Comparison of ENCODE assay signal across 20 cellular contexts in the genomic region with DNA sequence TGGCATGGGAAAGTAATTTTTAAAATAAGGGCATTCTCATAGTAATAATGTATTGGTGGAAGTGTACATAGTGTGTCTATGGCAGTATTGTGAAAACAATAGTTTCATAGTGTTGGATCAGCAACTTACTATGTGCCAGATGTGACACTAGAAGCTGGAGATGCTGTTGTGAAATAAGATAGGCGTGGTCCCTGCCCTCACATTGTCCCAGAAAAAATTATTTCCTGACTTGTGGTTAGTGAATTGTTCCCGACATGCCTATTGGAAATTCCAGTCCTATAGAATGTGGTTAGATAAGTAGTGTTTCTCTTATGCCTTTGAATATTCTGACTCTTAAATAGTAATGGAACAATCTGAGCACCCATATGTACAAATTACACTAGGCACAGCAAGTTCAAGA. TPM values are rescaled to one million over a fixed set of nuclear protein-coding genes. Genes with fewer than 3 reads are reported as not detected.
DNase-seq lines count a peak whose midpoint lies in the region; ATAC-seq and FAIRE-seq lines count a peak whose summit lies in the region.
"Had no signal": no experiment of that assay in that cellular context is flagged by ENCODE, and none has a peak within 500 bp of the region (broad histone marks: within the 10 kb centered on the region; RNA-seq: fewer than 3 reads in every experiment).

No MANE protein-coding gene starts in this region.

- H3K4me3 Mint-ChIP-seq in activated T-cell treated with anti-CD3 and anti-CD28 coated beads, Interleukin-2, amount 50 U/mL, for 24 hours, result no peak overlapping the region
- H3K4me3 Mint-ChIP-seq: dendritic cell treated with granulocyte-macrophage colony-stimulating factor and Interleukin-4, amounts not matched to agents 40 ng/mL and 50 ng/mL, for 4 days; nephron; stimulated activated effector memory CD8-positive, alpha-beta T cell treated with anti-CD3 and anti-CD28 coated beads, Interleukin-12 subunit alpha, Interleukin-12 subunit beta, amount 100 ng/mL, for 72 hours had no signal

- H3K27me3 Mint-ChIP-seq in activated T-cell treated with anti-CD3 and anti-CD28 coated beads, Interleukin-2, amount 50 U/mL, for 24 hours, result peaks cover 13% of the 10 kb centered on the region

- ATAC-seq in esophagus mucosa, result peak; percentile 90
- ATAC-seq in activated CD4-positive, CD25-positive, alpha-beta regulatory T cell treated with anti-CD3 and anti-CD28 coated beads, Interleukin-2, amount 50 U/mL, for 24 hours, result no peak
- ATAC-seq: stimulated activated effector memory CD8-positive, alpha-beta T cell treated with anti-CD3 and anti-CD28 coated beads, Interleukin-12 subunit alpha, Interleukin-12 subunit beta, amount 100 ng/mL, for 72 hours had no signal

- no peaks in the 10 kb centered on the region for H3K4me1 Mint-ChIP-seq in activated T-cell treated with anti-CD3 and anti-CD28 coated beads, Interleukin-2, amount 50 U/mL, for 24 hours (ENCODE audit: low read depth)
- H3K4me1 Mint-ChIP-seq: nephron; stimulated activated effector memory CD8-positive, alpha-beta T cell treated with anti-CD3 and anti-CD28 coated beads, Interleukin-12 subunit alpha, Interleukin-12 subunit beta, amount 100 ng/mL, for 72 hours had no signal

- no peak for FAIRE-seq in RCC 7860 (lab: Jason Lieb, UNC)
- FAIRE-seq: HTR-8/SVneo had no signal

- DNase-seq in NCI-H2107 treated with DMSO at 0.1 percent for 48 hours (lab: John Stamatoyannopoulos, UW; ENCODE audit: unreplicated experiment) (peak; percentile 19), NCI-H2107 (lab: John Stamatoyannopoulos, UW) (no peak), RCC 7860 (ENCODE audit: low spot score) (peak; percentile 6), skeletal muscle cell (ENCODE audit: low read depth) (peak; percentile 84), NCI-H1105 (lab: John Stamatoyannopoulos, UW) (no peak)
- no peak for DNase-seq in activated T-cell treated with anti-CD3 and anti-CD28 coated beads, Interleukin-2, amount 50 U/mL, for 24 hours
- DNase-seq: activated CD4-positive, alpha-beta T cell treated with anti-CD3 and anti-CD28 coated beads for 1 hour; hypothalamus; kidney glomerular epithelial cell; NCI-H1694 treated with DMSO at 0.1 percent for 48 hours; NCI-H510A; T1000 had no signal

- no peaks in the 10 kb centered on the region for H3K9me3 Mint-ChIP-seq in activated T-cell treated with anti-CD3 and anti-CD28 coated beads, Interleukin-2, amount 50 U/mL, for 24 hours
- H3K9me3 Mint-ChIP-seq: dendritic cell treated with granulocyte-macrophage colony-stimulating factor and Interleukin-4, amounts not matched to agents 40 ng/mL and 50 ng/mL, for 4 days; nephron; stimulated activated effector memory CD8-positive, alpha-beta T cell treated with anti-CD3 and anti-CD28 coated beads, Interleukin-12 subunit alpha, Interleukin-12 subunit beta, amount 100 ng/mL, for 72 hours had no signal

- no peak overlapping the region for H3K27ac Mint-ChIP-seq in activated T-cell treated with anti-CD3 and anti-CD28 coated beads, Interleukin-2, amount 50 U/mL, for 24 hours
- H3K27ac Mint-ChIP-seq: dendritic cell treated with granulocyte-macrophage colony-stimulating factor and Interleukin-4, amounts not matched to agents 40 ng/mL and 50 ng/mL, for 4 days; nephron; stimulated activated effector memory CD8-positive, alpha-beta T cell treated with anti-CD3 and anti-CD28 coated beads, Interleukin-12 subunit alpha, Interleukin-12 subunit beta, amount 100 ng/mL, for 72 hours had no signal

- no peak overlapping the region for H3K4me3 ChIP-seq in skeletal muscle cell (ENCODE audit: low read depth, low read length)
- H3K4me3 ChIP-seq: prostate gland, SJSA1 had no signal

- no peaks in the 10 kb centered on the region for H3K36me3 Mint-ChIP-seq in activated T-cell treated with anti-CD3 and anti-CD28 coated beads, Interleukin-2, amount 50 U/mL, for 24 hours (ENCODE audit: low read depth)
- H3K36me3 Mint-ChIP-seq: stimulated activated effector memory CD8-positive, alpha-beta T cell treated with anti-CD3 and anti-CD28 coated beads, Interleukin-12 subunit alpha, Interleukin-12 subunit beta, amount 100 ng/mL, for 72 hours had no signal

RNA-seq across cellular contexts. Expression of a gene that starts 55.3 kb away (rescaled TPM):
- 50.5 TPM for total RNA-seq in esophagus mucosa

Comparison
In these comparisons a context has a peak if more than half of its experiments do, and no peak if none do; other contexts are left out.
1. DNase-seq: peak in NCI-H2107 treated with DMSO at 0.1 percent for 48 hours (single experiment), RCC 7860 (single experiment) and skeletal muscle cell (single experiment); none in NCI-H2107 (single experiment), NCI-H1105 (single experiment) and activated T-cell treated with anti-CD3 and anti-CD28 coated beads, Interleukin-2, amount 50 U/mL, for 24 hours (single experiment).